Comparison of ENCODE assay signal across 7 cellular contexts in the genomic region with DNA sequence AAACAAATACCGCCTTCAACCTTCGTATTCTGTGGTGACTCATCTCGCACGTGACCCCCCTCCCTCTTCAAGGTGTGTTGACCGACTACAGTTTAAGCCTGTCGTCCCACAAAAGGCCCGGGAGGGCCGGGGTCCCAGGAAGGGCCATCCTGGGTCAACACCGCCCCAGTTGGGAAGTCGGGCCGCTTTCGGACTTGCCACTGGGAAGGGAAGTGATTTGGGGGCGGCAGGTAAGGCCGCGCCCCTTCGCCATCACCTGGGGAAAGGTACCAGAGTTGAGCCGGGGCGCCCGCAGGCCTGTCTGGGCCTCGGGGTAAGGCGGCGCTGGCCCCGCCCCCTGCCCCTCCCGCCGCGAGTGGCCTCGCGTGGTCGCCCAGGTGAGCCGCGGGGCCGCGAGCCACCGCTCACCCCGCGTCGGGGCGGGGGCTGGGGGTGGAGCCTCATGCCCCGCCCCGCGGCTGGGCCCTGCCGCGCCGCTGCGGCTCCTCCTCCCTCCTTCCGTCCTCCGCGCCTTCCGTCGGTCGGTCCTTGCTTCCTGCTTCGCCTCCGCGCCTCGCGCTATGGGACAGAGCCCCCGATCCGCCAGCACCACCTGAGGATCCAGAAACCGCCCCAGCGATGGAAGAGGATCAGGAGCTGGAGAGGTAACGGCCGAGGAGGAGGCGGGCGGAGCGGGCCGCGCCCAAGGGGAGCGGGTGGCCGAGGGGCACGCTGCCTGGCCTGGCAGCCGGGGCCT. TPM values are rescaled to one million over a fixed set of nuclear protein-coding genes. Genes with fewer than 3 reads are reported as not detected.
DNase-seq lines count a peak whose midpoint lies in the region; ATAC-seq and TF ChIP-seq lines count a peak whose summit lies in the region.

A gene with protein sequence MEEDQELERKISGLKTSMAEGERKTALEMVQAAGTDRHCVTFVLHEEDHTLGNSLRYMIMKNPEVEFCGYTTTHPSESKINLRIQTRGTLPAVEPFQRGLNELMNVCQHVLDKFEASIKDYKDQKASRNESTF (plus strand): TSS at position 527 of the 736 bp plus-strand sequence. CDS start 92 bp downstream, at position 619.

- H3K4me3 ChIP-seq in astrocyte of the cerebellum (ENCODE audit: low read depth, low read length) (peak within 1 kb of the TSS; percentile 85), hepatocyte (peak within 1 kb of the TSS; percentile 90)

- H3K27ac ChIP-seq in hepatocyte, result peak within 1 kb of the TSS; percentile 97

- in situ Hi-C loops in astrocyte of the cerebellum (cut with HindIII; ENCODE audit: low sequenced_read_pairs), result no loop called here

- peak; percentile 88 to 92 for DNase-seq in NCI-H1930 (lab: John Stamatoyannopoulos, UW)
- peak; percentile 12 for DNase-seq in T1000 (lab: John Stamatoyannopoulos, UW)
- no peak for DNase-seq in astrocyte of the cerebellum (ENCODE audit: low read depth)
- DNase-seq in hepatocyte (ENCODE audit: low spot score), result peak; percentile 96
- peak; percentile 85 for DNase-seq in retina

- H3K4me1 ChIP-seq in hepatocyte (ENCODE audit: insufficient read depth), result peaks cover 46% of the 10 kb centered on the region

- no peaks in the 10 kb centered on the region for H3K9me2 ChIP-seq in hepatocyte (replicated peaks; ENCODE audit: insufficient read depth)

- peaks cover 44% of the 10 kb centered on the region for H4K20me1 ChIP-seq in hepatocyte (ENCODE audit: insufficient read depth, poor library complexity, severe bottlenecking)

- peak; percentile 64 for ATAC-seq in GM18502 (IDR thresholded peaks at IDR 0.05; ENCODE audit: poor library complexity, unreplicated experiment)
- ATAC-seq in HG02840 (IDR thresholded peaks at IDR 0.05; ENCODE audit: low FRiP score, unreplicated experiment), result peak; percentile 51

- H3K79me2 ChIP-seq in hepatocyte, result peaks cover 82% of the 10 kb centered on the region

- peak within 1 kb of the TSS; percentile 87 for H3K4me2 ChIP-seq in hepatocyte

- H3K27me3 ChIP-seq in hepatocyte, result no peaks in the 10 kb centered on the region

- WGBS in hepatocyte (ENCODE audit: low lambda C conversion rate, missing lambda C conversion rate), result under 1% methylated on average over 53 of the region's 71 CpGs

- no peak for TF ChIP-seq CTCF in astrocyte of the cerebellum (IDR thresholded peaks at IDR 0.05; ENCODE audit: low read depth, low read length, missing control alignments)
- TF ChIP-seq CTCF in hepatocyte (IDR thresholded peaks at IDR 0.05; ENCODE audit: poor library complexity), result no peak

- peak within 1 kb of the TSS; percentile 83 for H2AFZ ChIP-seq in hepatocyte

- H3K36me3 ChIP-seq in hepatocyte (replicated peaks; ENCODE audit: insufficient read depth, low read depth), result no peaks in the 10 kb centered on the region

- no peaks in the 10 kb centered on the region for H3K9me3 ChIP-seq in hepatocyte (ENCODE audit: low read depth)

RNA-seq across cellular contexts. Expression of the gene that starts here (rescaled TPM):
- total RNA-seq in hepatocyte, result 102 and 106 TPM in 2 replicates
- polyA plus RNA-seq in hepatocyte, result 98.4 and 116 TPM in 2 replicates
